Comparison of ENCODE assay signal across 8 cellular contexts in genomic region chr3:4776980-4777581, GRCh38.
A peak's percentile ranks its signal among the peaks of the same experiment; 100 is the strongest.
DNase-seq lines count a peak whose midpoint lies in the region; ATAC-seq lines count a peak whose summit lies in the region.

No MANE protein-coding gene starts in this region.

- peaks cover 7% of the 10 kb centered on the region for H3K4me1 ChIP-seq in CD4-positive, alpha-beta memory T cell (ENCODE audit: insufficient read depth, low read length)
- H3K4me1 ChIP-seq in skeletal muscle tissue (ENCODE audit: control insufficient read depth in 3 of 3, insufficient read depth in 3 of 3, low read length in 3 of 3) = peaks cover 15 to 26% (median 16%) of the 10 kb centered on the region in 3 donors

- H3K4me3 Mint-ChIP-seq in CD4-positive, alpha-beta memory T cell = no peak overlapping the region

- no peak overlapping the region for H3K9ac ChIP-seq in skeletal muscle tissue (ENCODE audit: low read depth in 1 of 3, low read length in 3 of 3)

- H3K27me3 Mint-ChIP-seq in CD4-positive, alpha-beta memory T cell = no peaks in the 10 kb centered on the region

- peak in 1 of 5 donors; percentile 5 for DNase-seq in CD4-positive, alpha-beta memory T cell
- DNase-seq in T47D (ENCODE audit: low read depth in 1 of 2, low spot score in 1 of 2) = peak; percentile 31 to 94
- no peak for DNase-seq in NCI-H526 treated with DMSO at 0.1 percent for 48 hours (lab: John Stamatoyannopoulos, UW)
- DNase-seq in NCI-H2081 treated with DMSO at 0.1 percent for 48 hours (lab: John Stamatoyannopoulos, UW) = no peak
- DNase-seq in inferior parietal cortex (ENCODE audit: extremely low spot score) = no peak

- no peak overlapping the region for H3K4me3 ChIP-seq in CD4-positive, alpha-beta memory T cell (ENCODE audit: low read length in 2 of 2)
- no peak overlapping the region for H3K4me3 ChIP-seq in skeletal muscle tissue (ENCODE audit: low read length in 3 of 3)

- POLR2A ChIA-PET in CD4-positive, alpha-beta memory T cell (lab: Charles Lee; ENCODE audit: partially characterized antibody) = no interaction called here

- CTCF ChIA-PET in CD4-positive, alpha-beta memory T cell (lab: Charles Lee; ENCODE audit: partially characterized antibody) = no interaction called here

- ATAC-seq in GM19351 (IDR thresholded peaks at IDR 0.05; ENCODE audit: unreplicated experiment) (peak; percentile 80), HG03354 (IDR thresholded peaks at IDR 0.05; ENCODE audit: poor library complexity, severe bottlenecking, unreplicated experiment) (peak; percentile 84)

- H3K4me1 Mint-ChIP-seq in CD4-positive, alpha-beta memory T cell = peaks cover 16 to 29% (median 19%) of the 10 kb centered on the region in 4 donors

- intact Hi-C loops in CD4-positive, alpha-beta memory T cell (cut with micrococcal nuclease) = no loop called here

- H3K27me3 ChIP-seq in CD4-positive, alpha-beta memory T cell (ENCODE audit: insufficient read depth, low read length) = no peaks in the 10 kb centered on the region
- H3K27me3 ChIP-seq in skeletal muscle tissue (ENCODE audit: control insufficient read depth in 3 of 3, insufficient read depth in 3 of 3, low read length in 3 of 3) = no peaks in the 10 kb centered on the region

- H3K27ac ChIP-seq in CD4-positive, alpha-beta memory T cell (ENCODE audit: low read depth, low read length) = no peak overlapping the region
- H3K27ac ChIP-seq in skeletal muscle tissue (ENCODE audit: low read depth, low read length) = peak overlapping the region; percentile 36

- peaks cover 57 to 65% of the 10 kb centered on the region in 2 donors for H3K36me3 Mint-ChIP-seq in CD4-positive, alpha-beta memory T cell

- in situ Hi-C loops in T47D (cut with HindIII; ENCODE audit: low pct_unique_long_range_greater_than_20kb, low sequenced_read_pairs) = no loop called here

- H3K27ac Mint-ChIP-seq in CD4-positive, alpha-beta memory T cell = peak overlapping the region in 6 of 7 donors; percentile 5 to 81 (median 72)

- peaks cover 4% of the 10 kb centered on the region for H3K36me3 ChIP-seq in CD4-positive, alpha-beta memory T cell (ENCODE audit: insufficient read depth, low read length)
- H3K36me3 ChIP-seq in skeletal muscle tissue (ENCODE audit: control insufficient read depth in 3 of 3, insufficient read depth in 3 of 3, low read length in 3 of 3) = peaks cover 0 to 4% (median 0%) of the 10 kb centered on the region in 3 donors

- H3K9me3 Mint-ChIP-seq in CD4-positive, alpha-beta memory T cell = no peaks in the 10 kb centered on the region

- H3K9me3 ChIP-seq in CD4-positive, alpha-beta memory T cell (ENCODE audit: control insufficient read depth in 1 of 2, low read length in 2 of 2) = no peaks in the 10 kb centered on the region
- no peaks in the 10 kb centered on the region for H3K9me3 ChIP-seq in skeletal muscle tissue (ENCODE audit: control insufficient read depth in 3 of 3, low read length in 3 of 3)

Comparison
In these comparisons a context has a peak if more than half of its experiments do, and no peak if none do; other contexts are left out.
1. DNase-seq: peak in T47D (2 of 2); none in NCI-H526 treated with DMSO at 0.1 percent for 48 hours (single experiment), NCI-H2081 treated with DMSO at 0.1 percent for 48 hours (single experiment) and inferior parietal cortex (single experiment).